1 cellular context compared by ENCODE assay signal in the genomic region with DNA sequence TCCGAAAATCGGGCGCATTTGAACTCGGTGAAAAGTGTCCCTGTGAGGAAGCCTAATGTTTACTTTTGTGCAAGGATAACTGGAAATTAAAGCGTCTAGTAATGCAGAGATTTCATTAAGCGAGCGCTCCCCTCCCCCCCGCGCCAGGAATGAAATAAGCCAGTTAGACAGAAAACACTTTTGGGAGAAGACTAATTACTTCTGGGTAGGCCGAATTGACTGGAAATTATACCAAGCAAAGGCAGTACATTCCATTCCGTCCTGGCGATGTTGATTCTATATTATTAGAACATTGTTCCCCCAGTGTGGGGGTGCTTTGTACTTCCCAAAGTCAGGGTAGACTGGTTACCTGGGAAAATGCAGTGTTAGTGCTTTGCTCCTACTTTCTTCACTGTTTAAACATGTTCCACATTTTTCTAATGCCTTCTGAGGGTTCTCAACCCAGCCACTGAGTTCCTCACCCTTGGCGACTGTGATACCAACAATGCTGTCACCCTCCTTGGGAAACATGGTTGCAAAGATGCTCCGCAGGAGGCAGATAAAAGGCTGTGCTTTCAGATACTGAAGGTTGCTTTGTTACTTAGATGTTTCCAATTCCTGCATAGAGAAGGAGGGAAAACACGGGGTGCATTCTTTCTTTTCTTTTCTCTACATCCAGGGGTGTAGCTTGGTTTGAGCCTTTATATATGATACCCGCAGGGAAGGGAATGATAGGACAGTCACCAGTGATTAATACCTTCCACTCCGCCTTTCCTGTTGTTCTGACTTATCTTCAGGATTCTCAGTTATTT.
TF ChIP-seq lines count a peak whose summit lies in the region.

No MANE protein-coding gene starts in this region.

TF ChIP-seq in IMR-90, 13 proteins besides CTCF, POLR2A, EP300 and RAD21 (continued from another document):
- no peak for TF ChIP-seq USF2 (IDR thresholded peaks at IDR 0.05; ENCODE audit: low read depth, low read length)
- TF ChIP-seq CEBPB (IDR thresholded peaks at IDR 0.05; ENCODE audit: low read depth, low read length) = no peak
- no peak for TF ChIP-seq MAZ (IDR thresholded peaks at IDR 0.05; ENCODE audit: borderline replicate concordance, low read depth, low read length)
- TF ChIP-seq CHD1 (IDR thresholded peaks at IDR 0.05; ENCODE audit: low read depth, low read length) = no peak
